14 cellular contexts compared by ENCODE assay signal in the genomic region with DNA sequence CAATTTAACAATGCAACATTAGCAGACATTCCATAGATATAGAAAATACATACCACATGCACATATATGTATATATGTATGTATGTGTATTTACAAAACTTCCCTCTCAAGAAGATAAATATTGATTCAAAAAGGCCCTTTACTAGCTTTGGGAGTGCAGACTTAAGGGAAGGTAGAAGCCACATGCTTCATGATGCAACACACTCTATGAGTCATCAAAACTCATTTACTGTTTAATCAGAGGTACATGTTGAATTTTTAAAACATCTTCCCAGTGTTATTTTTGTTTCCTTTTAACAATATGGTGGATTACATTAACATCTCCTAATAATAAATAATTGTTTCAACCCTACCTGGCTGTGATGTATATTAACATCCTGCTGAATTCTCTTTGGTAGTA.
DNase-seq lines count a peak whose midpoint lies in the region; ATAC-seq and TF ChIP-seq lines count a peak whose summit lies in the region.
"Had no signal": no experiment of that assay in that cellular context is flagged by ENCODE, and none has a peak within 500 bp of the region (broad histone marks: within the 10 kb centered on the region; RNA-seq: fewer than 3 reads in every experiment).

No MANE protein-coding gene starts in this region.

- H3K9me2 ChIP-seq in GM23248 (ENCODE audit: insufficient read depth), result no peaks in the 10 kb centered on the region

- no peaks in the 10 kb centered on the region for H3F3A ChIP-seq in GM23248 (ENCODE audit: insufficient read depth)

- H3K4me3 ChIP-seq in GM23248 (no peak overlapping the region), cardiac fibroblast (replicated peaks in 1 of 2; ENCODE audit: low read depth in 2 of 2, low read length in 2 of 2) (no peak overlapping the region)
- H3K4me3 ChIP-seq: dorsolateral prefrontal cortex, GM12878 had no signal

- no peak for ATAC-seq in GM19351 (IDR thresholded peaks at IDR 0.05; ENCODE audit: unreplicated experiment)
- ATAC-seq in HG02870 (IDR thresholded peaks at IDR 0.05; ENCODE audit: unreplicated experiment), result no peak
- ATAC-seq: activated CD4-positive, alpha-beta T cell treated with anti-CD3 and anti-CD28 coated beads for 36 hours; GM12878 had no signal

- no peaks in the 10 kb centered on the region for H3K4me1 ChIP-seq in GM23248 (ENCODE audit: insufficient read depth)

- H3K79me2 ChIP-seq in GM23248 (ENCODE audit: insufficient read depth), result no peaks in the 10 kb centered on the region

- H3K27me3 ChIP-seq in GM23248 (replicated peaks; ENCODE audit: insufficient read depth), result no peaks in the 10 kb centered on the region

- no peak overlapping the region for H3K9ac ChIP-seq in GM23248

- H3K27ac ChIP-seq in GM23248, result no peak overlapping the region
- H3K27ac ChIP-seq: dorsolateral prefrontal cortex had no signal

- H3K9me3 ChIP-seq in GM23248 (ENCODE audit: low read depth), result no peaks in the 10 kb centered on the region

- no peak overlapping the region for H2AFZ ChIP-seq in GM23248

- in situ Hi-C loops in GM23248 (cut with MboI), result no loop called here

- DNase-seq in GM23248 (peak; percentile 57), NCI-H460 (ENCODE audit: extremely low read depth, low read depth) (peak; percentile 9), cardiac fibroblast (ENCODE audit: low read depth in 2 of 2) (peak; percentile 19 to 63), renal cortical epithelial cell (ENCODE audit: low read depth) (peak; percentile 93), NCI-H69 (lab: John Stamatoyannopoulos, UW) (no peak)
- DNase-seq: activated CD4-positive, alpha-beta T cell treated with anti-CD3 and anti-CD28 coated beads for 36 hours; activated T-cell treated with anti-CD3 and anti-CD28 coated beads, Interleukin-2, amount 50 U/mL, for 24 hours; amygdala; dorsolateral prefrontal cortex; GOT3; NCI-H187 had no signal

- H3K36me3 ChIP-seq in GM23248 (ENCODE audit: low read depth), result no peaks in the 10 kb centered on the region

- no peak for TF ChIP-seq CTCF in cardiac fibroblast (IDR thresholded peaks at IDR 0.05; ENCODE audit: low read depth, low read length)

- no peak overlapping the region for H3K4me2 ChIP-seq in GM23248 (ENCODE audit: unreplicated experiment)

- H4K20me1 ChIP-seq in GM23248 (ENCODE audit: insufficient read depth), result no peaks in the 10 kb centered on the region
